Comparison of ENCODE assay signal across 1 cellular context in genomic region chr21:36511484-36512227, GRCh38.
TF ChIP-seq lines count a peak whose summit lies in the region.

No MANE protein-coding gene starts in this region.

TF ChIP-seq in GM12878, 131 proteins besides CTCF, POLR2A, EP300 and RAD21:
- TF ChIP-seq RELA (IDR thresholded peaks at IDR 0.05; ENCODE audit: borderline replicate concordance, partially characterized antibody), result no peak
- no peak for TF ChIP-seq SUZ12 (IDR thresholded peaks at IDR 0.05; ENCODE audit: unreplicated experiment)
- TF ChIP-seq POU2F2 (IDR thresholded peaks at IDR 0.05; ENCODE audit: borderline replicate concordance, low read depth, low read length), result 0 out of 3 replicates have a peak, but pooled peaks have one; percentile 3
- TF ChIP-seq ZZZ3 (IDR thresholded peaks at IDR 0.05; ENCODE audit: control insufficient read depth, insufficient read length, low read depth), result no peak
